16 cellular contexts compared by ENCODE assay signal in genomic region chr1:96509944-96510343, GRCh38.
DNase-seq lines count a peak whose midpoint lies in the region; ATAC-seq and TF ChIP-seq lines count a peak whose summit lies in the region.
"Had no signal": no experiment of that assay in that cellular context is flagged by ENCODE, and none has a peak within 500 bp of the region (broad histone marks: within the 10 kb centered on the region; RNA-seq: fewer than 3 reads in every experiment).

No MANE protein-coding gene starts in this region.

- in situ Hi-C loops in GM23248 (cut with MboI) = no loop called here

- no peak overlapping the region for H3K4me3 Mint-ChIP-seq in nephron progenitor cell
- H3K4me3 Mint-ChIP-seq: CD8-positive, alpha-beta memory T cell had no signal

- no peak overlapping the region for H3K4me2 ChIP-seq in GM23248 (ENCODE audit: unreplicated experiment)
- H3K4me2 ChIP-seq: BLaER1 had no signal

- no peaks in the 10 kb centered on the region for H3K36me3 Mint-ChIP-seq in nephron progenitor cell (ENCODE audit: low read depth)
- H3K36me3 Mint-ChIP-seq: CD8-positive, alpha-beta memory T cell had no signal

- H3K27ac ChIP-seq in VCaP (peak overlapping the region; percentile 59), psoas muscle (peak overlapping the region; percentile 31), GM23248 (no peak overlapping the region)
- H3K27ac ChIP-seq: BLaER1 had no signal

- H3K27me3 Mint-ChIP-seq in nephron progenitor cell (ENCODE audit: low read depth, poor library complexity) = no peaks in the 10 kb centered on the region

- H3K9me2 ChIP-seq in GM23248 (ENCODE audit: insufficient read depth) = no peaks in the 10 kb centered on the region

- H3K27ac Mint-ChIP-seq in nephron progenitor cell = peak overlapping the region; percentile 18
- H3K27ac Mint-ChIP-seq: CD8-positive, alpha-beta memory T cell had no signal

- H3K4me3 ChIP-seq in psoas muscle (no peak overlapping the region), GM23248 (no peak overlapping the region)
- H3K4me3 ChIP-seq: BLaER1, GM12878, HAP-1 had no signal

- H3K36me3 ChIP-seq in psoas muscle (ENCODE audit: insufficient read depth in 1 of 2, low read depth in 1 of 2) (no peaks in the 10 kb centered on the region), GM23248 (ENCODE audit: low read depth) (no peaks in the 10 kb centered on the region)
- H3K36me3 ChIP-seq: BLaER1, HAP-1 had no signal

- no peaks in the 10 kb centered on the region for H4K20me1 ChIP-seq in GM23248 (ENCODE audit: insufficient read depth)
- H4K20me1 ChIP-seq: BLaER1 had no signal

- no peaks in the 10 kb centered on the region for H3K9me3 ChIP-seq in psoas muscle
- H3K9me3 ChIP-seq in GM23248 (ENCODE audit: low read depth) = no peaks in the 10 kb centered on the region
- H3K9me3 ChIP-seq: BLaER1, Caco-2, HAP-1 had no signal

- intact Hi-C loops in psoas muscle (cut with DNase I) = no loop called here

- H3F3A ChIP-seq in GM23248 (ENCODE audit: insufficient read depth) = no peaks in the 10 kb centered on the region

- H3K9ac ChIP-seq in GM23248 = no peak overlapping the region
- H3K9ac ChIP-seq: BLaER1 had no signal

- H3K79me2 ChIP-seq in GM23248 (ENCODE audit: insufficient read depth) = no peaks in the 10 kb centered on the region

- no peaks in the 10 kb centered on the region for H3K27me3 ChIP-seq in psoas muscle (ENCODE audit: insufficient read depth in 3 of 3, low read length in 2 of 3)
- no peaks in the 10 kb centered on the region for H3K27me3 ChIP-seq in GM23248 (replicated peaks; ENCODE audit: insufficient read depth)
- H3K27me3 ChIP-seq: BLaER1 had no signal

- H2AFZ ChIP-seq in GM23248 = no peak overlapping the region

- H3K9me3 Mint-ChIP-seq in nephron progenitor cell = no peaks in the 10 kb centered on the region

- H3K4me1 ChIP-seq in psoas muscle (peaks cover 16% of the 10 kb centered on the region), GM23248 (ENCODE audit: insufficient read depth) (no peaks in the 10 kb centered on the region)
- H3K4me1 ChIP-seq: BLaER1, Caco-2 had no signal

- H3K4me1 Mint-ChIP-seq in nephron progenitor cell = peaks cover 32% of the 10 kb centered on the region
- H3K4me1 Mint-ChIP-seq: CD8-positive, alpha-beta memory T cell had no signal

- WGBS in psoas muscle, 3 donors = 38 to 47% (median 43%) methylated on average over 2 of the region's 2 CpGs
- WGBS in GM23248 (ENCODE audit: low coverage in 1 of 2, low lambda C conversion rate in 2 of 2, missing lambda C conversion rate in 2 of 2), 2 experiments = 50 to 53% methylated on average over 2 of the region's 2 CpGs

- peak in 3 of 4 donors; percentile 67 to 87 (median 85) for ATAC-seq in psoas muscle
- ATAC-seq: GM12878 had no signal

- DNase-seq in NCI-H2029 treated with DMSO at 0.1 percent for 48 hours (lab: John Stamatoyannopoulos, UW) = peak; percentile 25
- no peak for DNase-seq in NCI-H2029 (lab: John Stamatoyannopoulos, UW)
- DNase-seq in nephron progenitor cell = no peak
- no peak for DNase-seq in psoas muscle
- DNase-seq in medulla oblongata (ENCODE audit: extremely low spot score) = no peak
- no peak for DNase-seq in stimulated activated CD4-positive, alpha-beta T cell treated with anti-CD3 and anti-CD28 coated beads, Interleukin-4, amount 100 ng/mL, for 24 hours
- no peak for DNase-seq in GM23248
- DNase-seq: 8988T; AML-193; Caco-2; CD8-positive, alpha-beta memory T cell; GOT3 had no signal

- no peak for TF ChIP-seq CTCF in VCaP (conservative IDR thresholded peaks at IDR 0.05)
- TF ChIP-seq CTCF in nephron progenitor cell (IDR thresholded peaks at IDR 0.05) = no peak
- no peak for TF ChIP-seq CTCF in psoas muscle (IDR thresholded peaks at IDR 0.05)
